Comparison of ENCODE assay signal across 8 cellular contexts in genomic region chr2:63695583-63695982, GRCh38.
"Had no signal": no experiment of that assay in that cellular context is flagged by ENCODE, and none has a peak within 500 bp of the region (broad histone marks: within the 10 kb centered on the region; RNA-seq: fewer than 3 reads in every experiment).

No MANE protein-coding gene starts in this region.

- H3K9me3 Mint-ChIP-seq: IgD-negative memory B cell had no signal

- H3K4me3 ChIP-seq: K562 had no signal

- H3K4me3 Mint-ChIP-seq: IgD-negative memory B cell had no signal

- H3K36me3 Mint-ChIP-seq: IgD-negative memory B cell had no signal

- H3K27ac ChIP-seq: HL-60, KMS-11 had no signal

- DNase-seq: IMR-90, KBM-7, KG1 had no signal

- ATAC-seq: K562 had no signal

- H3K9ac ChIP-seq: KMS-11 had no signal

- H3K4me2 ChIP-seq: KMS-11 had no signal

- FAIRE-seq: HTR-8/SVneo, K562 had no signal

- H3K27me3 Mint-ChIP-seq: IgD-negative memory B cell had no signal

- H3K4me1 Mint-ChIP-seq: IgD-negative memory B cell had no signal
